2 cellular contexts compared by ENCODE assay signal in genomic region chr6:3742076-3742425, GRCh38.
TF ChIP-seq lines count a peak whose summit lies in the region.

No MANE protein-coding gene starts in this region.

TF ChIP-seq in IMR-90, 13 proteins besides CTCF, POLR2A, EP300 and RAD21:
- TF ChIP-seq NFE2L2 (IDR thresholded peaks at IDR 0.05; ENCODE audit: low read depth, low read length) = no peak
- no peak for TF ChIP-seq RFX5 (IDR thresholded peaks at IDR 0.05; ENCODE audit: low read depth, low read length)
- no peak for TF ChIP-seq MAFK (IDR thresholded peaks at IDR 0.05; ENCODE audit: low read depth, low read length)
- TF ChIP-seq FOS (IDR thresholded peaks at IDR 0.05; ENCODE audit: low read depth, low read length) = no peak

TF ChIP-seq in GM12878, 131 proteins besides CTCF, POLR2A, EP300 and RAD21:
- TF ChIP-seq JUNB (IDR thresholded peaks at IDR 0.05) (0 out of 2 replicates have a peak, but pooled peaks have one; percentile 11), BACH1 (IDR thresholded peaks at IDR 0.05; ENCODE audit: borderline replicate concordance) (no peak), NBN (IDR thresholded peaks at IDR 0.05) (no peak), WRNIP1 (IDR thresholded peaks at IDR 0.05; ENCODE audit: borderline replicate concordance, low read depth, low read length) (no peak)
